Comparison of ENCODE assay signal across 24 cellular contexts in genomic region chr11:119038884-119039283, GRCh38.
DNase-seq lines count a peak whose midpoint lies in the region; ATAC-seq and TF ChIP-seq lines count a peak whose summit lies in the region.
"Had no signal": no experiment of that assay in that cellular context is flagged by ENCODE, and none has a peak within 500 bp of the region (broad histone marks: within the 10 kb centered on the region; RNA-seq: fewer than 3 reads in every experiment).

No MANE protein-coding gene starts in this region.

- no peak for TF ChIP-seq CTCF in OCI-LY3 (IDR thresholded peaks at IDR 0.05; ENCODE audit: low read depth, low read length)
- TF ChIP-seq CTCF in nephron progenitor cell (IDR thresholded peaks at IDR 0.05): no peak

- H3K27me3 Mint-ChIP-seq in nephron progenitor cell (ENCODE audit: low read depth, poor library complexity): peaks cover 6% of the 10 kb centered on the region
- H3K27me3 Mint-ChIP-seq: T-cell had no signal

- H3K9ac ChIP-seq in OCI-LY3 (ENCODE audit: low read length): no peak overlapping the region
- H3K9ac ChIP-seq: KMS-11 had no signal

- H3K9me3 Mint-ChIP-seq in nephron progenitor cell: no peaks in the 10 kb centered on the region
- H3K9me3 Mint-ChIP-seq: CD14-positive monocyte; CD8-positive, alpha-beta memory T cell; T-cell had no signal

- ATAC-seq in GM19395 (IDR thresholded peaks at IDR 0.05; ENCODE audit: unreplicated experiment): no peak
- ATAC-seq: GM12878, Right ventricle myocardium inferior, SK-N-SH treated with all-trans-retinoic acid at 6 μM for 48 hours, T-cell had no signal

- H4K20me1 ChIP-seq in OCI-LY3 (ENCODE audit: insufficient read depth, low read length): no peaks in the 10 kb centered on the region

- CTCF ChIA-PET in HEK293T (lab: Yijun Ruan, JAX): no interaction called here

- H3K4me3 ChIP-seq in OCI-LY3 (ENCODE audit: low read length): no peak overlapping the region
- H3K4me3 ChIP-seq: GM12878, PC-9, SJCRH30 had no signal

- H2AFZ ChIP-seq in OCI-LY3 (ENCODE audit: low read depth, low read length): no peak overlapping the region
- H2AFZ ChIP-seq: PC-9 had no signal

- H3K36me3 ChIP-seq in OCI-LY3 (replicated peaks; ENCODE audit: low read depth, low read length): no peaks in the 10 kb centered on the region
- H3K36me3 ChIP-seq: SJCRH30 had no signal

- no peak overlapping the region for H3K27ac ChIP-seq in OCI-LY3 (ENCODE audit: low read length)
- H3K27ac ChIP-seq: KMS-11, PC-9, SJCRH30 had no signal

- POLR2A ChIA-PET in HEK293T (lab: Yijun Ruan, JAX): no interaction called here

- no peaks in the 10 kb centered on the region for H3K79me2 ChIP-seq in OCI-LY3 (ENCODE audit: low read length)

- H3K27ac Mint-ChIP-seq in nephron progenitor cell: peak overlapping the region; percentile 72
- H3K27ac Mint-ChIP-seq: CD14-positive monocyte, T-cell had no signal

- H3K9me3 ChIP-seq in OCI-LY3 (ENCODE audit: insufficient read depth, low read length): no peaks in the 10 kb centered on the region
- H3K9me3 ChIP-seq: SJCRH30 had no signal

- no peak for DNase-seq in nephron progenitor cell
- no peak for DNase-seq in HEK293T (ENCODE audit: extremely low spot score)
- DNase-seq in SKM-1 (lab: John Stamatoyannopoulos, UW; ENCODE audit: unreplicated experiment): no peak
- DNase-seq: CD8-positive, alpha-beta memory T cell; DMS 273 treated with DMSO at 0.1 percent for 48 hours; DMS79; EL; GDM1; IMR-90; MM.1S; NCI-H2029; NCI-H446 treated with DMSO at 0.1 percent for 48 hours; NCI-H526; NK-92 treated with Interleukin-12 subunit alpha and Interleukin-12 subunit beta, amount 100 ng/mL, for 24 hours; PC-9; SJCRH30; T-cell had no signal

- no peak overlapping the region for H3K4me3 Mint-ChIP-seq in nephron progenitor cell
- H3K4me3 Mint-ChIP-seq: T-cell had no signal

- no peaks in the 10 kb centered on the region for H3K36me3 Mint-ChIP-seq in nephron progenitor cell (ENCODE audit: low read depth)
- H3K36me3 Mint-ChIP-seq: CD14-positive monocyte; CD8-positive, alpha-beta memory T cell; T-cell had no signal

- peak overlapping the region; percentile 57; the same call in 1 of the 2 replicates for H3K4me2 ChIP-seq in OCI-LY3 (ENCODE audit: low read length)
- H3K4me2 ChIP-seq: KMS-11, PC-9 had no signal

- peaks cover 15% of the 10 kb centered on the region for H3K4me1 Mint-ChIP-seq in nephron progenitor cell
- H3K4me1 Mint-ChIP-seq: CD8-positive, alpha-beta memory T cell; T-cell had no signal

- no peaks in the 10 kb centered on the region for H3K27me3 ChIP-seq in OCI-LY3 (ENCODE audit: low read depth, low read length)
- H3K27me3 ChIP-seq: SJCRH30 had no signal

- peaks cover 22% of the 10 kb centered on the region for H3K4me1 ChIP-seq in OCI-LY3 (ENCODE audit: low read length)
- H3K4me1 ChIP-seq: SJCRH30 had no signal

TF ChIP-seq in HEK293T, 16 proteins besides CTCF, POLR2A, EP300 and RAD21:
- TF ChIP-seq HDGF (IDR thresholded peaks at IDR 0.05; ENCODE audit: borderline replicate concordance): no peak
- TF ChIP-seq SP1 (IDR thresholded peaks at IDR 0.05): no peak
- no peak for TF ChIP-seq ZNF384 (IDR thresholded peaks at IDR 0.05)
- no peak for TF ChIP-seq SUZ12 (IDR thresholded peaks at IDR 0.05)
- TF ChIP-seq FOXK2 (IDR thresholded peaks at IDR 0.05): no peak
- no peak for TF ChIP-seq L3MBTL2 (conservative IDR thresholded peaks at IDR 0.05)
- TF ChIP-seq FOXM1 (IDR thresholded peaks at IDR 0.05; ENCODE audit: borderline replicate concordance): no peak
